In the genomic region with DNA sequence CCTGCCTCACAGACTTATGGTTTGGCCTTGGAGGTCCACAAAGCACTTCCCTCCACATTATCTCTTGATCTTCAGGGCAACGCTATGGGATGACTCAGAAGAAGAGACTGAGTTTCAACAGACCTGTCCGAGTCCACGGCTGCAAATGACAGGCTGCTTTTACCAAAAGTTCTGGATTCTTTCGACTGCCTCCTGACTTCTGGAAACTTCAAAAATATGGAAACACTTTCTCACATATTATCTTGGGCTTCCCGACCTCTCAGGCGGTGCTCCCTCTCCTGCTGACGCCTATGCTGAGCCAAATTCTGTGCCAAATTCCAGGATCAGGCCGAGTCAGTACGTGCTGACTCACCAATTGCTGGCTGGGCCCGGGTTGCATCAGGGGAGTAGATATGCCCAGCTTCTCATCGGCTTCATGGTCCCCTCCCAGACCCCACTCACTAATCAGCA, we compare ENCODE assay signal across 18 cellular contexts.
DNase-seq lines count a peak whose midpoint lies in the region; ATAC-seq and TF ChIP-seq lines count a peak whose summit lies in the region.
"Had no signal": no experiment of that assay in that cellular context is flagged by ENCODE, and none has a peak within 500 bp of the region (broad histone marks: within the 10 kb centered on the region; RNA-seq: fewer than 3 reads in every experiment).

No MANE protein-coding gene starts in this region.

- CTCF ChIA-PET in SK-N-SH (lab: Yijun Ruan, JAX), result interaction anchor here (1.1 to 1.7 kb wide), 3 partner anchors 14 to 526 kb away, joined by 3 to 4 read pairs (median 4); no protein-coding TSS in a partner anchor

- TF ChIP-seq POLR2A in NB4 (IDR thresholded peaks at IDR 0.05; ENCODE audit: extremely low read depth, insufficient read length), result no peak

- peak overlapping the region; percentile 41; the same call in 1 of the 2 replicates for H3K4me2 ChIP-seq in SK-N-SH

- no peak overlapping the region for H3K27ac Mint-ChIP-seq in mesothelial cell of epicardium
- H3K27ac Mint-ChIP-seq: activated naive CD8-positive, alpha-beta T cell treated with anti-CD3 and anti-CD28 coated beads, Interleukin-2, amount 10 ng/mL, durations not matched to agents 7 days and 5 days; naive thymus-derived CD8-positive, alpha-beta T cell; stimulated activated effector memory CD8-positive, alpha-beta T cell treated with anti-CD3 and anti-CD28 coated beads, Interleukin-12 subunit alpha, Interleukin-12 subunit beta, amount 100 ng/mL, for 72 hours; T-helper 17 cell had no signal

- H3K27ac ChIP-seq in SK-N-SH (ENCODE audit: low read depth in 2 of 2, low read length in 1 of 2) (peak overlapping the region in 1 of 2 experiments; percentile 27; a peak in 2 of 4 replicates), skin epidermis (peak overlapping the region in 14 of 21 experiments; percentile 3 to 70 (median 56))

- no peaks in the 10 kb centered on the region for H3K79me2 ChIP-seq in SK-N-SH (ENCODE audit: insufficient read depth)

- H3K36me3 Mint-ChIP-seq in mesothelial cell of epicardium, result peaks cover 4% of the 10 kb centered on the region
- H3K36me3 Mint-ChIP-seq: stimulated activated effector memory CD8-positive, alpha-beta T cell treated with anti-CD3 and anti-CD28 coated beads, Interleukin-12 subunit alpha, Interleukin-12 subunit beta, amount 100 ng/mL, for 72 hours had no signal

- no peak overlapping the region for H3K9ac ChIP-seq in SK-N-SH

- TF ChIP-seq EP300 in SK-N-SH (IDR thresholded peaks at IDR 0.05; ENCODE audit: borderline replicate concordance in 1 of 2, low read depth in 1 of 2, low read length in 1 of 2), result no peak

- 9% methylated on average over 9 of the region's 11 CpGs for WGBS in SK-N-SH (ENCODE audit: low lambda C conversion rate)

- TF ChIP-seq CTCF in SK-N-SH (IDR thresholded peaks at IDR 0.05) (no peak), NB4 (IDR thresholded peaks at IDR 0.05; ENCODE audit: low read depth, low read length) (no peak), choroid plexus epithelial cell (conservative IDR thresholded peaks at IDR 0.05; ENCODE audit: low read depth, low read length) (no peak), mucosa of descending colon (IDR thresholded peaks at IDR 0.05) (no peak), mesothelial cell of epicardium (IDR thresholded peaks at IDR 0.05; ENCODE audit: unreplicated experiment) (no peak)

- no peaks in the 10 kb centered on the region for H3K9me2 ChIP-seq in SK-N-SH

- no peaks in the 10 kb centered on the region; the same call in none of the 2 replicates for H3K27me3 ChIP-seq in SK-N-SH (ENCODE audit: insufficient read depth)

- H3K36me3 ChIP-seq in SK-N-SH (replicated peaks in 1 of 2; ENCODE audit: control insufficient read depth in 1 of 2, insufficient read depth in 2 of 2, low read length in 1 of 2) (no peaks in the 10 kb centered on the region), mucosa of descending colon (ENCODE audit: low read depth) (no peaks in the 10 kb centered on the region)

- H3K27me3 Mint-ChIP-seq in mesothelial cell of epicardium (ENCODE audit: low read depth), result no peaks in the 10 kb centered on the region

- POLR2A ChIA-PET in SK-N-SH (lab: Yijun Ruan, JAX), result no interaction called here

- peaks cover 0 to under 1% of the 10 kb centered on the region in 2 experiments; a peak in 1 of 4 replicates for H3K4me1 ChIP-seq in SK-N-SH (ENCODE audit: control insufficient read depth in 1 of 2, insufficient read depth in 2 of 2, low read depth in 1 of 2, low read length in 1 of 2)
- H3K4me1 ChIP-seq in mucosa of descending colon (ENCODE audit: low read depth), result no peaks in the 10 kb centered on the region

- H3K9me3 ChIP-seq in SK-N-SH (peaks cover 5% of the 10 kb centered on the region; the same call in 1 of the 2 replicates), mucosa of descending colon (peaks cover 20% of the 10 kb centered on the region)

- no peak for DNase-seq in SK-N-SH
- peak; percentile 94 for DNase-seq in NB4 (ENCODE audit: low read depth)
- peak; percentile 84 for DNase-seq in choroid plexus epithelial cell (ENCODE audit: low read depth)
- DNase-seq in midbrain (lab: John Stamatoyannopoulos, UW), result no peak
- no peak for DNase-seq in mucosa of descending colon
- no peak for DNase-seq in mesothelial cell of epicardium (ENCODE audit: low spot score in 2 of 2, unreplicated experiment in 2 of 2)
- DNase-seq: activated naive CD8-positive, alpha-beta T cell treated with anti-CD3 and anti-CD28 coated beads, Interleukin-2, amount 10 ng/mL, durations not matched to agents 7 days and 5 days; COR-L47; left colon; naive thymus-derived CD8-positive, alpha-beta T cell; NCI-H1436; NCI-H446; retina; stimulated activated CD4-positive, alpha-beta T cell treated with anti-CD3 and anti-CD28 coated beads, Interleukin-4, amount 100 ng/mL, for 1 hour; T-helper 17 cell had no signal

- ATAC-seq in SK-N-SH treated with all-trans-retinoic acid at 6 μM for 48 hours (no peak), mucosa of descending colon (no peak)
- ATAC-seq: left colon; naive thymus-derived CD8-positive, alpha-beta T cell; stimulated activated effector memory CD8-positive, alpha-beta T cell treated with anti-CD3 and anti-CD28 coated beads, Interleukin-12 subunit alpha, Interleukin-12 subunit beta, amount 100 ng/mL, for 72 hours; T-helper 17 cell had no signal

- H3K4me3 Mint-ChIP-seq in mesothelial cell of epicardium, result no peak overlapping the region
- H3K4me3 Mint-ChIP-seq: activated naive CD8-positive, alpha-beta T cell treated with anti-CD3 and anti-CD28 coated beads, Interleukin-2, amount 10 ng/mL, durations not matched to agents 7 days and 5 days; naive thymus-derived CD8-positive, alpha-beta T cell; stimulated activated effector memory CD8-positive, alpha-beta T cell treated with anti-CD3 and anti-CD28 coated beads, Interleukin-12 subunit alpha, Interleukin-12 subunit beta, amount 100 ng/mL, for 72 hours; T-helper 17 cell had no signal

- H3K4me3 ChIP-seq in SK-N-SH (ENCODE audit: low read depth in 2 of 2, low read length in 1 of 2) (0 out of 4 replicates have a peak overlapping the region, but pooled peaks of 1 of the 2 experiments have one; percentile 1), NB4 (ENCODE audit: low read depth, low read length) (peak overlapping the region; percentile 30), choroid plexus epithelial cell (ENCODE audit: low read depth, low read length) (no peak overlapping the region), skin epidermis (no peak overlapping the region), mucosa of descending colon (no peak overlapping the region)

- no peaks in the 10 kb centered on the region for H4K20me1 ChIP-seq in SK-N-SH (ENCODE audit: insufficient read depth)

- no peaks in the 10 kb centered on the region for H3F3A ChIP-seq in SK-N-SH (replicated peaks; ENCODE audit: insufficient read depth)

- H2AFZ ChIP-seq in SK-N-SH (ENCODE audit: low read depth), result no peak overlapping the region

- peaks cover 38% of the 10 kb centered on the region for H3K9me3 Mint-ChIP-seq in mesothelial cell of epicardium

- no peak for TF ChIP-seq RAD21 in SK-N-SH (IDR thresholded peaks at IDR 0.05; ENCODE audit: low read length)

- H3K4me1 Mint-ChIP-seq in mesothelial cell of epicardium, result peaks cover 17% of the 10 kb centered on the region
- H3K4me1 Mint-ChIP-seq: activated naive CD8-positive, alpha-beta T cell treated with anti-CD3 and anti-CD28 coated beads, Interleukin-2, amount 10 ng/mL, durations not matched to agents 7 days and 5 days; stimulated activated effector memory CD8-positive, alpha-beta T cell treated with anti-CD3 and anti-CD28 coated beads, Interleukin-12 subunit alpha, Interleukin-12 subunit beta, amount 100 ng/mL, for 72 hours had no signal

- intact Hi-C loops in mucosa of descending colon (cut with DNase I, micrococcal nuclease), result no loop called here

TF ChIP-seq in SK-N-SH, 30 proteins besides CTCF, POLR2A, EP300 and RAD21 (continues in another document):
- TF ChIP-seq JUND (IDR thresholded peaks at IDR 0.05), result peak; percentile 11; the same call in 1 of the 2 replicates
- TF ChIP-seq, protein P1, sequence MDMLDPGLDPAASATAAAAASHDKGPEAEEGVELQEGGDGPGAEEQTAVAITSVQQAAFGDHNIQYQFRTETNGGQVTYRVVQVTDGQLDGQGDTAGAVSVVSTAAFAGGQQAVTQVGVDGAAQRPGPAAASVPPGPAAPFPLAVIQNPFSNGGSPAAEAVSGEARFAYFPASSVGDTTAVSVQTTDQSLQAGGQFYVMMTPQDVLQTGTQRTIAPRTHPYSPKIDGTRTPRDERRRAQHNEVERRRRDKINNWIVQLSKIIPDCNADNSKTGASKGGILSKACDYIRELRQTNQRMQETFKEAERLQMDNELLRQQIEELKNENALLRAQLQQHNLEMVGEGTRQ (IDR thresholded peaks at IDR 0.05; ENCODE audit: borderline replicate concordance, low read depth, low read length), result no peak

TF ChIP-seq in SK-N-SH treated with all-trans-retinoic acid at 6 μM for 48 hours, 23 proteins besides CTCF, POLR2A, EP300 and RAD21 (continues in another document):
- TF ChIP-seq, protein P2, sequence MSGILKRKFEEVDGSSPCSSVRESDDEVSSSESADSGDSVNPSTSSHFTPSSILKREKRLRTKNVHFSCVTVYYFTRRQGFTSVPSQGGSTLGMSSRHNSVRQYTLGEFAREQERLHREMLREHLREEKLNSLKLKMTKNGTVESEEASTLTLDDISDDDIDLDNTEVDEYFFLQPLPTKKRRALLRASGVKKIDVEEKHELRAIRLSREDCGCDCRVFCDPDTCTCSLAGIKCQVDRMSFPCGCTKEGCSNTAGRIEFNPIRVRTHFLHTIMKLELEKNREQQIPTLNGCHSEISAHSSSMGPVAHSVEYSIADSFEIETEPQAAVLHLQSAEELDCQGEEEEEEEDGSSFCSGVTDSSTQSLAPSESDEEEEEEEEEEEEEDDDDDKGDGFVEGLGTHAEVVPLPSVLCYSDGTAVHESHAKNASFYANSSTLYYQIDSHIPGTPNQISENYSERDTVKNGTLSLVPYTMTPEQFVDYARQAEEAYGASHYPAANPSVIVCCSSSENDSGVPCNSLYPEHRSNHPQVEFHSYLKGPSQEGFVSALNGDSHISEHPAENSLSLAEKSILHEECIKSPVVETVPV (CRISPR knock-in tag; IDR thresholded peaks at IDR 0.05), result no peak

Comparison
In these comparisons a context has a peak if more than half of its experiments do, and no peak if none do; other contexts are left out.
1. DNase-seq: peak in NB4 (single experiment) and choroid plexus epithelial cell (single experiment); none in SK-N-SH (single experiment), midbrain (single experiment), mucosa of descending colon (0 of 3) and mesothelial cell of epicardium (0 of 2).